In genomic region chr4:22408474-22408873, GRCh38 we compare ENCODE assay signal across 8 cellular contexts.
"Had no signal": no experiment of that assay in that cellular context is flagged by ENCODE, and none has a peak within 500 bp of the region (broad histone marks: within the 10 kb centered on the region; RNA-seq: fewer than 3 reads in every experiment).

No MANE protein-coding gene starts in this region.

- H3K9ac ChIP-seq: GM23248 had no signal

- DNase-seq: GM23248, GOT3, H7, IMR-90, KG1 had no signal

- H3K9me3 ChIP-seq: HAP-1 had no signal

- H3K27ac ChIP-seq: GM23248 had no signal

- H3K4me1 ChIP-seq: HAP-1 had no signal

- H3K4me3 ChIP-seq: GM23248, HAP-1, K562 had no signal

- H2AFZ ChIP-seq: GM23248 had no signal

- ATAC-seq: HCT116, K562 had no signal
